In the genomic region with DNA sequence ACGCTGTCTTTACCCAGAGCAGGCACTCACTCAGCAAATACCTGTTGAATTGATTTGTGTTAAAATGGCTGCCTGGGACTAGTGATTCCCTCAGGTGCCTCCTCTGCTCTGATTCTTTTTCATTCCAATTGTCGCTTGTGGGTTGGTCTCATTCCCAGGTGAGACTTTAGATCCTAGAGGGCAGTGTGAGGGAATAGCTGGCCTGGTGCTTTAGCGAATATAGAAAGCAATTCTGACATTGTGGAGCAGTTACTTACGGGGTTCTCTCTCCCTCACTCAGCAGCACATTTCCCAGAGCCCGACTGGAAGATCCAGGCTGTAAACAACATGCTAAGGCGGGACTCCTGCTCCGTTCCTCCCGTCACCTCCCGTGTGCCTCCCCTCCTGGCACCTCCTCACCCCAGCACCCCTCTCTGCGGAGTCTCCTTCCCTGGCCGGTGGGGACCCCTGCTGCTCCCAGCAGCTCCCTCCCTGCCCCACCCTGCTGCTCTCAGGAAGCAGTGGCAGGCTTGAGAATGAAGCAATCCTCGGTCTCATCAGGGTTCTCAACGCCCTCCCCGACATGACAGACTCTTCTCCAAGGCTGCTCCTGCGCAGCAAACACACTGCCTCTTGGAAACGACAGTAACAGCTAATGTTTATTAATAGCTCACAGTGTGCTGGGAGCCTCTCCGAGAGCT, we compare ENCODE assay signal across 1 cellular context.
TF ChIP-seq lines count a peak whose summit lies in the region.

No MANE protein-coding gene starts in this region.

TF ChIP-seq in GM23338, 12 proteins besides CTCF, POLR2A, EP300 and RAD21:
- TF ChIP-seq ZNF114 (CRISPR knock-in tag; IDR thresholded peaks at IDR 0.05), result no peak
- TF ChIP-seq, protein P1, sequence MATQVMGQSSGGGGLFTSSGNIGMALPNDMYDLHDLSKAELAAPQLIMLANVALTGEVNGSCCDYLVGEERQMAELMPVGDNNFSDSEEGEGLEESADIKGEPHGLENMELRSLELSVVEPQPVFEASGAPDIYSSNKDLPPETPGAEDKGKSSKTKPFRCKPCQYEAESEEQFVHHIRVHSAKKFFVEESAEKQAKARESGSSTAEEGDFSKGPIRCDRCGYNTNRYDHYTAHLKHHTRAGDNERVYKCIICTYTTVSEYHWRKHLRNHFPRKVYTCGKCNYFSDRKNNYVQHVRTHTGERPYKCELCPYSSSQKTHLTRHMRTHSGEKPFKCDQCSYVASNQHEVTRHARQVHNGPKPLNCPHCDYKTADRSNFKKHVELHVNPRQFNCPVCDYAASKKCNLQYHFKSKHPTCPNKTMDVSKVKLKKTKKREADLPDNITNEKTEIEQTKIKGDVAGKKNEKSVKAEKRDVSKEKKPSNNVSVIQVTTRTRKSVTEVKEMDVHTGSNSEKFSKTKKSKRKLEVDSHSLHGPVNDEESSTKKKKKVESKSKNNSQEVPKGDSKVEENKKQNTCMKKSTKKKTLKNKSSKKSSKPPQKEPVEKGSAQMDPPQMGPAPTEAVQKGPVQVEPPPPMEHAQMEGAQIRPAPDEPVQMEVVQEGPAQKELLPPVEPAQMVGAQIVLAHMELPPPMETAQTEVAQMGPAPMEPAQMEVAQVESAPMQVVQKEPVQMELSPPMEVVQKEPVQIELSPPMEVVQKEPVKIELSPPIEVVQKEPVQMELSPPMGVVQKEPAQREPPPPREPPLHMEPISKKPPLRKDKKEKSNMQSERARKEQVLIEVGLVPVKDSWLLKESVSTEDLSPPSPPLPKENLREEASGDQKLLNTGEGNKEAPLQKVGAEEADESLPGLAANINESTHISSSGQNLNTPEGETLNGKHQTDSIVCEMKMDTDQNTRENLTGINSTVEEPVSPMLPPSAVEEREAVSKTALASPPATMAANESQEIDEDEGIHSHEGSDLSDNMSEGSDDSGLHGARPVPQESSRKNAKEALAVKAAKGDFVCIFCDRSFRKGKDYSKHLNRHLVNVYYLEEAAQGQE (IDR thresholded peaks at IDR 0.05; ENCODE audit: unreplicated experiment), result no peak
TF ChIP-seq in GM23338: peak in this region for 0.
